7 cellular contexts compared by ENCODE assay signal in genomic region chr3:71724584-71725278, GRCh38. TPM values are rescaled to one million over a fixed set of nuclear protein-coding genes. Genes with fewer than 3 reads are reported as not detected.
DNase-seq lines count a peak whose midpoint lies in the region; ATAC-seq and TF ChIP-seq lines count a peak whose summit lies in the region.

No MANE protein-coding gene starts in this region.

- dilution Hi-C loops in mammary epithelial cell (cut with HindIII; ENCODE audit: low sequenced_read_pairs), result no loop called here

- H3K79me2 ChIP-seq in SK-N-SH (ENCODE audit: insufficient read depth), result no peaks in the 10 kb centered on the region
- H3K79me2 ChIP-seq in mammary epithelial cell (ENCODE audit: insufficient read depth, low read length), result no peaks in the 10 kb centered on the region

- DNase-seq in SK-N-SH, result peak; percentile 80
- DNase-seq in mammary epithelial cell, result peak; percentile 21
- DNase-seq in left colon, result peak; percentile 61 to 70
- DNase-seq in stimulated activated CD4-positive, alpha-beta T cell treated with anti-CD3 and anti-CD28 coated beads, Interleukin-4, amount 100 ng/mL, for 48 hours (ENCODE audit: low read depth in 2 of 2), result peak; percentile 19 to 33
- DNase-seq in NCI-H1694 treated with DMSO at 0.1 percent for 48 hours (lab: John Stamatoyannopoulos, UW), result no peak

- 2% methylated on average over 26 of the region's 75 CpGs for WGBS in SK-N-SH (ENCODE audit: low lambda C conversion rate)
- WGBS in mammary epithelial cell (ENCODE audit: low coverage, missing lambda C conversion rate), result 4% methylated on average over 9 of the region's 75 CpGs

- ATAC-seq in GM18498 (IDR thresholded peaks at IDR 0.05; ENCODE audit: unreplicated experiment) (peak; percentile 59), HG02763 (IDR thresholded peaks at IDR 0.05; ENCODE audit: unreplicated experiment) (peak; percentile 44), left colon (peak; percentile 87)

- CTCF ChIA-PET in SK-N-SH (lab: Yijun Ruan, JAX) (interaction anchor here (1.3 to 3.7 kb wide), 6 partner anchors 10 to 151 kb away, joined by 3 to 23 read pairs (median 4); no protein-coding TSS in a partner anchor), mammary epithelial cell (lab: Charles Lee; ENCODE audit: low non-redundant PET) (interaction anchor here (0.6 kb wide), 1 partner anchor 540 kb away, joined by 3 read pairs; no protein-coding TSS in a partner anchor)

- no peaks in the 10 kb centered on the region for H4K20me1 ChIP-seq in SK-N-SH (ENCODE audit: insufficient read depth)
- H4K20me1 ChIP-seq in mammary epithelial cell (ENCODE audit: insufficient read depth, low read length), result no peaks in the 10 kb centered on the region

- POLR2A ChIA-PET in SK-N-SH (lab: Yijun Ruan, JAX), result interaction anchor here (1.0 kb wide), 1 partner anchor 29 kb away, joined by 3 read pairs; no protein-coding TSS in a partner anchor

- intact Hi-C loops in mammary epithelial cell (cut with micrococcal nuclease) (no loop called here), left colon (cut with DNase I, micrococcal nuclease) (no loop called here)

- H3K9me3 ChIP-seq in SK-N-SH (no peaks in the 10 kb centered on the region), mammary epithelial cell (replicated peaks; ENCODE audit: insufficient read depth, low read length) (no peaks in the 10 kb centered on the region)

- no peak for TF ChIP-seq EP300 in SK-N-SH (IDR thresholded peaks at IDR 0.05; ENCODE audit: borderline replicate concordance in 1 of 2, low read depth in 1 of 2, low read length in 1 of 2)

- peaks cover 5% of the 10 kb centered on the region for H3F3A ChIP-seq in SK-N-SH (replicated peaks; ENCODE audit: insufficient read depth)

- H3K4me2 ChIP-seq in SK-N-SH (peak overlapping the region; percentile 86), mammary epithelial cell (ENCODE audit: insufficient read depth, low read depth, low read length) (peak overlapping the region; percentile 96)

- peak overlapping the region; percentile 74 for H2AFZ ChIP-seq in SK-N-SH (ENCODE audit: low read depth)
- H2AFZ ChIP-seq in mammary epithelial cell (ENCODE audit: low read depth, low read length), result peak overlapping the region; percentile 92

- H3K27me3 ChIP-seq in SK-N-SH (ENCODE audit: insufficient read depth), result peaks cover 12% of the 10 kb centered on the region
- no peaks in the 10 kb centered on the region for H3K27me3 ChIP-seq in mammary epithelial cell (ENCODE audit: insufficient read depth, low read length)

- H3K9me2 ChIP-seq in SK-N-SH, result no peaks in the 10 kb centered on the region

- H3K27ac ChIP-seq in SK-N-SH (ENCODE audit: low read depth in 2 of 2, low read length in 1 of 2), result no peak overlapping the region; a peak in 1 of 4 replicates
- H3K27ac ChIP-seq in mammary epithelial cell (ENCODE audit: insufficient read depth, low read depth, low read length), result no peak overlapping the region

- no peak for TF ChIP-seq CTCF in SK-N-SH (IDR thresholded peaks at IDR 0.05)
- TF ChIP-seq CTCF in mammary epithelial cell (conservative IDR thresholded peaks at IDR 0.05 in 1 of 2, IDR thresholded peaks at IDR 0.05 in 1 of 2; ENCODE audit: extremely low read depth in 1 of 2, insufficient read depth in 1 of 2, low read depth in 1 of 2, low read length in 2 of 2), result no peak

- H3K4me3 ChIP-seq in SK-N-SH (ENCODE audit: low read depth in 2 of 2, low read length in 1 of 2) (peak overlapping the region; percentile 70 to 77), mammary epithelial cell (replicated peaks in 1 of 3; ENCODE audit: insufficient read depth in 1 of 3, low read depth in 2 of 3, low read length in 3 of 3) (peak overlapping the region; percentile 46 to 86 (median 72))

- TF ChIP-seq RAD21 in SK-N-SH (IDR thresholded peaks at IDR 0.05; ENCODE audit: low read length), result no peak

- H3K9ac ChIP-seq in SK-N-SH (peak overlapping the region; percentile 52; the same call in 1 of the 2 replicates), mammary epithelial cell (ENCODE audit: insufficient read depth, low read length) (peak overlapping the region; percentile 49)

- no TSS peak for BruUV-seq in mammary epithelial cell (replicated peaks; lab: Mats Ljungman, UMichigan)

- H3K36me3 ChIP-seq in SK-N-SH (replicated peaks in 1 of 2; ENCODE audit: control insufficient read depth in 1 of 2, insufficient read depth in 2 of 2, low read length in 1 of 2) (no peaks in the 10 kb centered on the region), mammary epithelial cell (ENCODE audit: insufficient read depth, low read length) (no peaks in the 10 kb centered on the region)

- H3K4me1 ChIP-seq in SK-N-SH (ENCODE audit: control insufficient read depth in 1 of 2, insufficient read depth in 2 of 2, low read depth in 1 of 2, low read length in 1 of 2), result peaks cover 0 to 22% of the 10 kb centered on the region in 2 experiments; a peak in 1 of 4 replicates
- H3K4me1 ChIP-seq in mammary epithelial cell (ENCODE audit: insufficient read depth, low read length), result peaks cover 7% of the 10 kb centered on the region

- in situ Hi-C loops in mammary epithelial cell (cut with MboI; ENCODE audit: low sequenced_read_pairs in 2 of 2), result loop anchor here (25.0 kb wide), 4 partner anchors 138 to 1363 kb away; partner anchors contain the start of gene SHQ1 (in 1 of the 2)

TF ChIP-seq in SK-N-SH, 30 proteins besides CTCF, POLR2A, EP300 and RAD21 (continues in another document):
- no peak for TF ChIP-seq MEF2A (IDR thresholded peaks at IDR 0.05; ENCODE audit: borderline replicate concordance, low read depth)
- TF ChIP-seq NFIC (IDR thresholded peaks at IDR 0.05; ENCODE audit: borderline replicate concordance), result no peak
- TF ChIP-seq PBX3 (IDR thresholded peaks at IDR 0.05), result no peak
- TF ChIP-seq SMC3 (IDR thresholded peaks at IDR 0.05; ENCODE audit: low read depth, low read length), result no peak
- TF ChIP-seq RCOR1 (IDR thresholded peaks at IDR 0.05; ENCODE audit: low read length), result no peak
- TF ChIP-seq, protein P1, sequence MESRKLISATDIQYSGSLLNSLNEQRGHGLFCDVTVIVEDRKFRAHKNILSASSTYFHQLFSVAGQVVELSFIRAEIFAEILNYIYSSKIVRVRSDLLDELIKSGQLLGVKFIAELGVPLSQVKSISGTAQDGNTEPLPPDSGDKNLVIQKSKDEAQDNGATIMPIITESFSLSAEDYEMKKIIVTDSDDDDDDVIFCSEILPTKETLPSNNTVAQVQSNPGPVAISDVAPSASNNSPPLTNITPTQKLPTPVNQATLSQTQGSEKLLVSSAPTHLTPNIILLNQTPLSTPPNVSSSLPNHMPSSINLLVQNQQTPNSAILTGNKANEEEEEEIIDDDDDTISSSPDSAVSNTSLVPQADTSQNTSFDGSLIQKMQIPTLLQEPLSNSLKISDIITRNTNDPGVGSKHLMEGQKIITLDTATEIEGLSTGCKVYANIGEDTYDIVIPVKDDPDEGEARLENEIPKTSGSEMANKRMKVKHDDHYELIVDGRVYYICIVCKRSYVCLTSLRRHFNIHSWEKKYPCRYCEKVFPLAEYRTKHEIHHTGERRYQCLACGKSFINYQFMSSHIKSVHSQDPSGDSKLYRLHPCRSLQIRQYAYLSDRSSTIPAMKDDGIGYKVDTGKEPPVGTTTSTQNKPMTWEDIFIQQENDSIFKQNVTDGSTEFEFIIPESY (IDR thresholded peaks at IDR 0.05; ENCODE audit: borderline replicate concordance, low read depth), result no peak
- TF ChIP-seq IRF3 (IDR thresholded peaks at IDR 0.05; ENCODE audit: low read depth, low read length), result no peak
- TF ChIP-seq NRF1 (IDR thresholded peaks at IDR 0.05; ENCODE audit: low read depth, low read length), result no peak
- TF ChIP-seq USF1 (IDR thresholded peaks at IDR 0.05; ENCODE audit: borderline replicate concordance, low read depth), result no peak
- TF ChIP-seq MAX (IDR thresholded peaks at IDR 0.05; ENCODE audit: low read depth), result no peak
- no peak for TF ChIP-seq MXI1 (IDR thresholded peaks at IDR 0.05; ENCODE audit: low read depth, low read length)
- TF ChIP-seq ELF1 (IDR thresholded peaks at IDR 0.05), result no peak

RNA-seq across cellular contexts. Expression of gene EIF4E3, which starts 0.5 kb away (rescaled TPM):
- 0.47 and 0.67 TPM in 2 replicates for polyA plus RNA-seq in SK-N-SH (2012; rRNA removed)
- 1.3 and 2.1 TPM in 2 replicates for polyA plus RNA-seq in SK-N-SH (2012; cell fraction: cytosol; rRNA removed)
- 0.13 and 0.51 TPM in 2 replicates for polyA plus RNA-seq in SK-N-SH (2012; cell fraction: nucleus; rRNA removed)
- total RNA-seq in mammary epithelial cell, result 1 to 10 TPM; 3.7 to 6.3 TPM
- 1.8 TPM for polyA plus RNA-seq in mammary epithelial cell
- polyA minus RNA-seq in mammary epithelial cell, result 2.1 TPM
- 10 to 100 TPM; 43.1 to 49.4 TPM for total RNA-seq in left colon

RNA-seq across cellular contexts. Expression of gene GPR27, which starts 28.9 kb away (rescaled TPM):
- polyA plus RNA-seq in SK-N-SH (2012; rRNA removed) (0.05 and 0.16 TPM in 2 replicates), mammary epithelial cell (0.14 TPM)
- 0.18 and 0.25 TPM in 2 replicates for polyA plus RNA-seq in SK-N-SH (2012; cell fraction: cytosol; rRNA removed)
- polyA plus RNA-seq in SK-N-SH (2012; cell fraction: nucleus; rRNA removed), result not detected in 2 replicates
- total RNA-seq in mammary epithelial cell (1 to 10 TPM in 1 of 2 donors, under 1 TPM in 1; 0.56 to 7.7 TPM), left colon (under 1 TPM; 0.49 to 0.70 TPM)
- polyA minus RNA-seq in mammary epithelial cell, result not detected

Comparison
In these comparisons a context has a peak if more than half of its experiments do, and no peak if none do; other contexts are left out.
1. RNA of gene EIF4E3, which starts 0.5 kb away (total RNA-seq): 43.1 to 49.4 TPM in left colon; 3.7 to 6.3 TPM in mammary epithelial cell; every median in the first group is over 4 times any median in the second.
2. Peak in every context shown above with its lines, with median percentiles within 50 percentile points of each other: ATAC-seq.